Comparison of ENCODE assay signal across 9 cellular contexts in the genomic region with DNA sequence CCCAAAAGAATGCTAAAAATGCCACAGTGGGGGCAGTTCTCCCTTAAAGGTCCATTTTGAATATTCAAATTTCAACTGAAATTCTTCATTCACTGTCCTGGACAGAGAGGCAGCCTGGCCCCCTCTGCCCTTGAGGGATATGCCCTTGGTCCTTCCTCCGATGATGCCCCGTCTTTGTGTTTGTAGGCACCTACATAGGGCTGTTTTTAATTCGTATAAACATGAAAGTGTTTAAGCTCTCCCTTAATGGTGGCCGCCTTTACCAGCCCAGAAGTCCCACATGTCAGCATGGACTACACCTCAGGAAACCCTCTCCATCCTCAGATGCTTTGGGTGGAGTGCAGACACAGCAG.
DNase-seq lines count a peak whose midpoint lies in the region; ATAC-seq, FAIRE-seq and TF ChIP-seq lines count a peak whose summit lies in the region.
"Had no signal": no experiment of that assay in that cellular context is flagged by ENCODE, and none has a peak within 500 bp of the region (broad histone marks: within the 10 kb centered on the region; RNA-seq: fewer than 3 reads in every experiment).

No MANE protein-coding gene starts in this region.

- peaks cover 0 to 40% (median 17%) of the 10 kb centered on the region in 12 donors for H3K4me1 ChIP-seq in heart left ventricle
- H3K4me1 ChIP-seq in colonic mucosa, result peaks cover 13% of the 10 kb centered on the region
- peaks cover 0 to 6% of the 10 kb centered on the region in 2 donors for H3K4me1 ChIP-seq in naive thymus-derived CD4-positive, alpha-beta T cell (ENCODE audit: control insufficient read depth in 2 of 2, insufficient read depth in 2 of 2, low read length in 2 of 2)
- peaks cover 13% of the 10 kb centered on the region for H3K4me1 ChIP-seq in vagina
- H3K4me1 ChIP-seq: ascending aorta had no signal

- no peak for FAIRE-seq in urothelium cell line (lab: Jason Lieb, UNC)

- peak in 1 of 5 donors; percentile 20 for DNase-seq in heart left ventricle
- DNase-seq in cardiac septum (ENCODE audit: low spot score), result no peak
- no peak for DNase-seq in colonic mucosa
- DNase-seq in naive thymus-derived CD4-positive, alpha-beta T cell, result no peak
- no peak for DNase-seq in vagina (ENCODE audit: extremely low spot score in 2 of 2)
- no peak for DNase-seq in kidney glomerular epithelial cell (lab: John Stamatoyannopoulos, UW)
- DNase-seq in urothelium cell line (ENCODE audit: low spot score), result no peak

- H3K9ac ChIP-seq in colonic mucosa (ENCODE audit: low read depth in 2 of 2, low read length in 2 of 2), result peak overlapping the region in 1 of 2 donors; percentile 48

- H3K27ac Mint-ChIP-seq in naive thymus-derived CD4-positive, alpha-beta T cell, result peak overlapping the region; percentile 0 to 85 (median 53)

- H3K27me3 Mint-ChIP-seq in naive thymus-derived CD4-positive, alpha-beta T cell, result no peaks in the 10 kb centered on the region

- H3K27me3 ChIP-seq in heart left ventricle, result no peaks in the 10 kb centered on the region
- H3K27me3 ChIP-seq in colonic mucosa, result no peaks in the 10 kb centered on the region
- no peaks in the 10 kb centered on the region for H3K27me3 ChIP-seq in naive thymus-derived CD4-positive, alpha-beta T cell (ENCODE audit: control insufficient read depth in 2 of 2, insufficient read depth in 2 of 2, low read length in 2 of 2)
- no peaks in the 10 kb centered on the region for H3K27me3 ChIP-seq in vagina
- H3K27me3 ChIP-seq: ascending aorta had no signal

- CTCF ChIA-PET in naive thymus-derived CD4-positive, alpha-beta T cell (lab: Charles Lee), result interaction anchor here (0.6 to 3.7 kb wide), 11 partner anchors 8 to 684 kb away, joined by 3 to 26 read pairs (median 4); no protein-coding TSS in a partner anchor

- H3K36me3 ChIP-seq in heart left ventricle, result peaks cover 0 to 63% (median 42%) of the 10 kb centered on the region in 9 donors
- H3K36me3 ChIP-seq in colonic mucosa, result peaks cover 9% of the 10 kb centered on the region
- H3K36me3 ChIP-seq in naive thymus-derived CD4-positive, alpha-beta T cell (ENCODE audit: control insufficient read depth in 2 of 3, insufficient read depth in 3 of 3, low read length in 3 of 3), result peaks cover 0 to 44% (median 0%) of the 10 kb centered on the region in 3 experiments
- peaks cover 5 to 31% of the 10 kb centered on the region in 2 donors for H3K36me3 ChIP-seq in vagina

- H3K27ac ChIP-seq in heart left ventricle, result peak overlapping the region in 11 of 12 donors; percentile 5 to 73 (median 35)
- peak overlapping the region; percentile 74 for H3K27ac ChIP-seq in colonic mucosa
- no peak overlapping the region for H3K27ac ChIP-seq in naive thymus-derived CD4-positive, alpha-beta T cell (ENCODE audit: low read depth, low read length)
- peak overlapping the region; percentile 39 for H3K27ac ChIP-seq in vagina

- TF ChIP-seq POLR2A in heart left ventricle (IDR thresholded peaks at IDR 0.05) (no peak), vagina (IDR thresholded peaks at IDR 0.05) (no peak)

- H3K4me1 Mint-ChIP-seq in naive thymus-derived CD4-positive, alpha-beta T cell, result peaks cover 13 to 33% (median 22%) of the 10 kb centered on the region in 7 donors

- no peaks in the 10 kb centered on the region for H3K9me3 Mint-ChIP-seq in naive thymus-derived CD4-positive, alpha-beta T cell

- intact Hi-C loops in heart left ventricle (cut with DNase I), result loop anchor here (2.0 to 10.0 kb wide), 15 partner anchors 136 to 688 kb away; a partner anchor contains a TSS
- intact Hi-C loops in cardiac septum (cut with DNase I), result loop anchor here (1.0 to 5.0 kb wide), 3 partner anchors 520 to 686 kb away; no protein-coding TSS in a partner anchor
- intact Hi-C loops in colonic mucosa (cut with DNase I), result loop anchor here (5.0 to 10.0 kb wide), 2 partner anchors 518 to 566 kb away; no protein-coding TSS in a partner anchor
- intact Hi-C loops in naive thymus-derived CD4-positive, alpha-beta T cell (cut with micrococcal nuclease), result loop anchor here (1.0 to 10.0 kb wide), 13 partner anchors 134 to 686 kb away; a partner anchor contains a TSS
- intact Hi-C loops in vagina (cut with DNase I), result loop anchor here (10.0 kb wide), 1 partner anchor 138 kb away; a partner anchor contains a TSS

- H3K9me3 ChIP-seq in heart left ventricle (no peaks in the 10 kb centered on the region), colonic mucosa (no peaks in the 10 kb centered on the region), vagina (no peaks in the 10 kb centered on the region)
- H3K9me3 ChIP-seq in naive thymus-derived CD4-positive, alpha-beta T cell (ENCODE audit: control insufficient read depth in 2 of 3, low read length in 3 of 3), result no peaks in the 10 kb centered on the region
- H3K9me3 ChIP-seq: ascending aorta had no signal

- H3K4me3 Mint-ChIP-seq in naive thymus-derived CD4-positive, alpha-beta T cell, result peak overlapping the region in 2 of 10 donors; percentile 4 to 6

- H3K4me3 ChIP-seq in heart left ventricle, result no peak overlapping the region
- no peak overlapping the region for H3K4me3 ChIP-seq in colonic mucosa
- no peak overlapping the region for H3K4me3 ChIP-seq in naive thymus-derived CD4-positive, alpha-beta T cell (ENCODE audit: low read length)
- no peak overlapping the region for H3K4me3 ChIP-seq in vagina
- H3K4me3 ChIP-seq: ascending aorta had no signal

- TF ChIP-seq CTCF in heart left ventricle (IDR thresholded peaks at IDR 0.05) (no peak), colonic mucosa (IDR thresholded peaks at IDR 0.05) (no peak), vagina (IDR thresholded peaks at IDR 0.05) (no peak)

- POLR2A ChIA-PET in naive thymus-derived CD4-positive, alpha-beta T cell (lab: Charles Lee), result no interaction called here

- WGBS in heart left ventricle, 4 donors, result 72 to 81% (median 77%) methylated on average over 4 of the region's 4 CpGs

- peaks cover 0 to 13% (median 0%) of the 10 kb centered on the region in 5 donors for H3K36me3 Mint-ChIP-seq in naive thymus-derived CD4-positive, alpha-beta T cell

- ATAC-seq in heart left ventricle (no peak), HG02938 (IDR thresholded peaks at IDR 0.05; ENCODE audit: unreplicated experiment) (no peak)
- ATAC-seq in naive thymus-derived CD4-positive, alpha-beta T cell, result no peak
